Comparison of ENCODE assay signal across 21 cellular contexts in the genomic region with DNA sequence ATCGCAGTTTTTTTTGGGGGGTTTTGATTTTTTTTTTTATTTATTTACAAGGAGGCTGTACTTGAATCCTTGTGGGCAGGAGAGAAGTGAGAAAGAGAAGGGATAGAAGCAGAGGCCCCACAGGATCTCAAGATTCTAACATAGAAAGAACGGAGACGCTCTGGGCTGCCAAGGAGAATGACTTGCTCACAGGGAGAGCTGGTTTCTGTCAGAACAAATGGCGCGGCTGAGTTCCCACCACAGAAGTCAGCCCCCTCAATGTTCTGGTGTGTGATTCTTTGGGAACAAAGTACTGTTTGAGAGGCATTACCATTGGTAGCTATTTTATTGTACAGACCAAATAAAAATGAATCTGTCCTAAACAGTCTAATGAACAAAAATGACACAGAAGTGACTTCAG.
"Had no signal": no experiment of that assay in that cellular context is flagged by ENCODE, and none has a peak within 500 bp of the region (broad histone marks: within the 10 kb centered on the region; RNA-seq: fewer than 3 reads in every experiment).

No MANE protein-coding gene starts in this region.

- H3K27me3 Mint-ChIP-seq: activated B cell treated with CpG ODN at 0.5 μM for 24 hours; activated CD8-positive, alpha-beta T cell treated with anti-CD3 and anti-CD28 coated beads for 36 hours; activated naive CD4-positive, alpha-beta T cell treated with anti-CD3 and anti-CD28 coated beads, Interleukin-2, amount 50 U/mL, for 24 hours; activated naive CD8-positive, alpha-beta T cell treated with anti-CD3 and anti-CD28 coated beads, Interleukin-2, amount 50 U/mL, for 24 hours had no signal

- H3K4me3 Mint-ChIP-seq: activated B cell treated with CpG ODN at 0.5 μM for 24 hours; activated CD8-positive, alpha-beta T cell treated with anti-CD3 and anti-CD28 coated beads for 36 hours; activated naive CD4-positive, alpha-beta T cell treated with anti-CD3 and anti-CD28 coated beads, Interleukin-2, amount 50 U/mL, for 24 hours; activated naive CD8-positive, alpha-beta T cell treated with anti-CD3 and anti-CD28 coated beads, Interleukin-2, amount 50 U/mL, for 24 hours; natural killer cell treated with Interleukin-12 subunit alpha and Interleukin-12 subunit beta and Interleukin-15 and Interleukin-18, amount 100 ng/mL, for 72 hours; T-cell; T-helper 2 cell treated with Interferon-gamma antibody and Interleukin-4, amounts not matched to agents 5 μg/mL and 100 μg/mL, for 36 hours had no signal

- H3K36me3 Mint-ChIP-seq: activated naive CD4-positive, alpha-beta T cell treated with anti-CD3 and anti-CD28 coated beads, Interleukin-2, amount 50 U/mL, for 24 hours; natural killer cell treated with Interleukin-12 subunit alpha and Interleukin-12 subunit beta and Interleukin-15 and Interleukin-18, amount 100 ng/mL, for 72 hours; T-cell had no signal

- H3K4me1 Mint-ChIP-seq: activated naive CD4-positive, alpha-beta T cell treated with anti-CD3 and anti-CD28 coated beads, Interleukin-2, amount 50 U/mL, for 24 hours; activated naive CD8-positive, alpha-beta T cell treated with anti-CD3 and anti-CD28 coated beads, Interleukin-2, amount 50 U/mL, for 24 hours; T-cell had no signal

- DNase-seq: activated B cell treated with CpG ODN at 0.5 μM for 24 hours; activated CD4-positive, alpha-beta T cell treated with anti-CD3 and anti-CD28 coated beads, Interleukin-2, amount 50 U/mL, for 1 hour; activated CD8-positive, alpha-beta T cell treated with anti-CD3 and anti-CD28 coated beads for 36 hours; activated naive CD8-positive, alpha-beta T cell treated with anti-CD3 and anti-CD28 coated beads, Interleukin-2, amount 50 U/mL, for 24 hours; activated T-cell treated with anti-CD3 and anti-CD28 coated beads, Interleukin-2, amount 50 U/mL, for 48 hours; effector memory CD4-positive, alpha-beta T cell; erythroblast; foreskin fibroblast; heart left ventricle; lower lobe of right lung; mucosa of descending colon; spleen; stimulated activated naive CD4-positive, alpha-beta T cell treated with Interleukin-2 at 50 U/mL for 16 hours; T-cell; transverse colon had no signal

- ATAC-seq: activated CD8-positive, alpha-beta T cell treated with anti-CD3 and anti-CD28 coated beads for 36 hours; activated naive CD8-positive, alpha-beta T cell treated with anti-CD3 and anti-CD28 coated beads, Interleukin-2, amount 50 U/mL, for 24 hours; heart left ventricle; left lobe of liver; lower lobe of right lung; mucosa of descending colon; natural killer cell treated with Interleukin-12 subunit alpha and Interleukin-12 subunit beta and Interleukin-15 and Interleukin-18, amount 100 ng/mL, for 72 hours; right cardiac atrium; T-cell had no signal

- H3K9me3 ChIP-seq: heart left ventricle, lower lobe of right lung, mucosa of descending colon, spleen, transverse colon had no signal

- H3K27ac Mint-ChIP-seq: activated B cell treated with CpG ODN at 0.5 μM for 24 hours; activated CD8-positive, alpha-beta T cell treated with anti-CD3 and anti-CD28 coated beads for 36 hours; activated naive CD4-positive, alpha-beta T cell treated with anti-CD3 and anti-CD28 coated beads, Interleukin-2, amount 50 U/mL, for 24 hours; activated naive CD8-positive, alpha-beta T cell treated with anti-CD3 and anti-CD28 coated beads, Interleukin-2, amount 50 U/mL, for 24 hours; activated T-helper 2 cell treated with anti-CD3 and anti-CD28 coated beads, Interferon-gamma antibody, Interleukin-2, Interleukin-4, amounts not matched to agents 10 μg/mL and 5 μg/mL and 100 μg/mL, durations not matched to agents 14 hours and 24 hours and 36 hours; natural killer cell treated with Interleukin-12 subunit alpha and Interleukin-12 subunit beta and Interleukin-15 and Interleukin-18, amount 100 ng/mL, for 72 hours; T-cell; T-helper 2 cell treated with Interferon-gamma antibody and Interleukin-4, amounts not matched to agents 5 μg/mL and 100 μg/mL, for 36 hours had no signal
